ENCODE assay signal across 10 cellular contexts in genomic region chr17:67829331-67829730, GRCh38. TPM values are rescaled to one million over a fixed set of nuclear protein-coding genes. Genes with fewer than 3 reads are reported as not detected.
DNase-seq lines count a peak whose midpoint lies in the region; ATAC-seq and TF ChIP-seq lines count a peak whose summit lies in the region.
"Had no signal": no experiment of that assay in that cellular context is flagged by ENCODE, and none has a peak within 500 bp of the region (broad histone marks: within the 10 kb centered on the region; RNA-seq: fewer than 3 reads in every experiment).

No MANE protein-coding gene starts in this region.

- H3K27me3 ChIP-seq in GM23248 (replicated peaks; ENCODE audit: insufficient read depth) (no peaks in the 10 kb centered on the region), lower lobe of right lung (ENCODE audit: low read depth) (no peaks in the 10 kb centered on the region)
- H3K27me3 ChIP-seq: upper lobe of left lung had no signal

- peaks cover 19% of the 10 kb centered on the region for H3F3A ChIP-seq in GM23248 (ENCODE audit: insufficient read depth)

- POLR2A ChIA-PET in activated CD4-positive, alpha-beta T cell treated with anti-CD3 and anti-CD28 coated beads for 36 hours (lab: Charles Lee): no interaction called here

- no peak overlapping the region for H3K9ac ChIP-seq in GM23248

- H2AFZ ChIP-seq in GM23248: no peak overlapping the region

- 28 to 35% methylated on average over 6 to 7 of the region's 7 CpGs for WGBS in GM23248 (ENCODE audit: low coverage in 1 of 2, low lambda C conversion rate in 2 of 2, missing lambda C conversion rate in 2 of 2), 2 experiments

- H3K27me3 Mint-ChIP-seq in activated CD4-positive, alpha-beta T cell treated with anti-CD3 and anti-CD28 coated beads for 36 hours: peaks cover under 1% of the 10 kb centered on the region
- no peaks in the 10 kb centered on the region for H3K27me3 Mint-ChIP-seq in effector memory CD8-positive, alpha-beta T cell
- H3K27me3 Mint-ChIP-seq in glutamatergic neuron (ENCODE audit: unreplicated experiment): peaks cover 6% of the 10 kb centered on the region

- no peaks in the 10 kb centered on the region for H3K36me3 ChIP-seq in GM23248 (ENCODE audit: low read depth)
- H3K36me3 ChIP-seq in lower lobe of right lung: no peaks in the 10 kb centered on the region
- H3K36me3 ChIP-seq: upper lobe of left lung had no signal

- H3K79me2 ChIP-seq in GM23248 (ENCODE audit: insufficient read depth): peaks cover 85% of the 10 kb centered on the region

- peak overlapping the region; percentile 8 for H3K4me2 ChIP-seq in GM23248 (ENCODE audit: unreplicated experiment)

- no peaks in the 10 kb centered on the region for H3K9me2 ChIP-seq in GM23248 (ENCODE audit: insufficient read depth)

- no peak overlapping the region for H3K27ac ChIP-seq in GM23248
- H3K27ac ChIP-seq in lower lobe of right lung: no peak overlapping the region
- H3K27ac ChIP-seq: upper lobe of left lung had no signal

- peaks cover 19% of the 10 kb centered on the region for H4K20me1 ChIP-seq in GM23248 (ENCODE audit: insufficient read depth)

- no peaks in the 10 kb centered on the region for H3K9me3 Mint-ChIP-seq in activated CD4-positive, alpha-beta T cell treated with anti-CD3 and anti-CD28 coated beads for 36 hours (ENCODE audit: low read depth)
- no peaks in the 10 kb centered on the region for H3K9me3 Mint-ChIP-seq in effector memory CD8-positive, alpha-beta T cell
- peaks cover 7% of the 10 kb centered on the region for H3K9me3 Mint-ChIP-seq in glutamatergic neuron (ENCODE audit: unreplicated experiment)

- TF ChIP-seq CTCF in lower lobe of right lung (IDR thresholded peaks at IDR 0.05) (no peak), glutamatergic neuron (IDR thresholded peaks at IDR 0.05; ENCODE audit: partially characterized antibody, unreplicated experiment) (no peak)

- intact Hi-C loops in activated CD4-positive, alpha-beta T cell treated with anti-CD3 and anti-CD28 coated beads for 36 hours (cut with DNase I, micrococcal nuclease): loop anchor here (5.0 to 10.0 kb wide), 6 partner anchors 33 to 1495 kb away; partner anchors contain the start of genes ABCA5 (in 1 of the 2), KPNA2 (in 1 of the 2), NOL11 (in 1 of the 2) and WIPI1 (in 1 of the 2)
- intact Hi-C loops in lower lobe of right lung (cut with DNase I): no loop called here

- DNase-seq in GM23248 (peak; percentile 16), hypothalamus (lab: John Stamatoyannopoulos, UW) (no peak), glomerular visceral epithelial cell (ENCODE audit: extremely low spot score) (no peak), lower lobe of right lung (no peak), glutamatergic neuron (no peak)
- DNase-seq in activated CD4-positive, alpha-beta T cell treated with anti-CD3 and anti-CD28 coated beads for 36 hours: peak; percentile 63
- no peak for DNase-seq in effector memory CD8-positive, alpha-beta T cell
- DNase-seq in stimulated activated CD4-positive, alpha-beta T cell treated with anti-CD3 and anti-CD28 coated beads, TNF-alpha, amount 100 ng/mL, for 48 hours (ENCODE audit: low read depth in 3 of 3): peak; percentile 15 to 51 (median 21)
- DNase-seq: upper lobe of left lung had no signal

- peaks cover 55% of the 10 kb centered on the region for H3K4me1 Mint-ChIP-seq in activated CD4-positive, alpha-beta T cell treated with anti-CD3 and anti-CD28 coated beads for 36 hours
- H3K4me1 Mint-ChIP-seq in effector memory CD8-positive, alpha-beta T cell (ENCODE audit: low read depth in 2 of 2): peaks cover 38 to 57% of the 10 kb centered on the region in 2 donors
- peaks cover 19% of the 10 kb centered on the region for H3K4me1 Mint-ChIP-seq in glutamatergic neuron (ENCODE audit: low read depth, unreplicated experiment)

- H3K4me3 Mint-ChIP-seq in activated CD4-positive, alpha-beta T cell treated with anti-CD3 and anti-CD28 coated beads for 36 hours: peak overlapping the region; percentile 99
- peak overlapping the region; percentile 91 to 93 for H3K4me3 Mint-ChIP-seq in effector memory CD8-positive, alpha-beta T cell
- no peak overlapping the region for H3K4me3 Mint-ChIP-seq in glutamatergic neuron (ENCODE audit: unreplicated experiment)

- in situ Hi-C loops in GM23248 (cut with MboI): no loop called here

- H3K36me3 Mint-ChIP-seq in activated CD4-positive, alpha-beta T cell treated with anti-CD3 and anti-CD28 coated beads for 36 hours (ENCODE audit: low read depth): peaks cover 15% of the 10 kb centered on the region
- H3K36me3 Mint-ChIP-seq in effector memory CD8-positive, alpha-beta T cell (ENCODE audit: insufficient read depth): peaks cover 30% of the 10 kb centered on the region
- H3K36me3 Mint-ChIP-seq in glutamatergic neuron (ENCODE audit: unreplicated experiment): no peaks in the 10 kb centered on the region

- peak; percentile 13 for ATAC-seq in activated CD4-positive, alpha-beta T cell treated with anti-CD3 and anti-CD28 coated beads for 36 hours
- no peak for ATAC-seq in effector memory CD8-positive, alpha-beta T cell (replicated peaks)
- no peak for ATAC-seq in lower lobe of right lung
- ATAC-seq: esophagus mucosa had no signal

- H3K4me3 ChIP-seq in GM23248 (peak overlapping the region; percentile 11; the same call in 1 of the 2 replicates), lower lobe of right lung (no peak overlapping the region)

- H3K4me1 ChIP-seq in GM23248 (ENCODE audit: insufficient read depth): peaks cover 28% of the 10 kb centered on the region
- H3K4me1 ChIP-seq in lower lobe of right lung: peaks cover 67% of the 10 kb centered on the region

- no peaks in the 10 kb centered on the region for H3K9me3 ChIP-seq in GM23248 (ENCODE audit: low read depth)
- no peaks in the 10 kb centered on the region for H3K9me3 ChIP-seq in lower lobe of right lung
- H3K9me3 ChIP-seq: upper lobe of left lung had no signal

- CTCF ChIA-PET in activated CD4-positive, alpha-beta T cell treated with anti-CD3 and anti-CD28 coated beads for 36 hours (lab: Charles Lee): interaction anchor here (0.6 to 1.4 kb wide), 2 partner anchors 112 to 153 kb away, joined by 3 read pairs; no protein-coding TSS in a partner anchor

- peak overlapping the region; percentile 33 for H3K27ac Mint-ChIP-seq in activated CD4-positive, alpha-beta T cell treated with anti-CD3 and anti-CD28 coated beads for 36 hours
- peak overlapping the region; percentile 20 to 32 for H3K27ac Mint-ChIP-seq in effector memory CD8-positive, alpha-beta T cell
- no peak overlapping the region for H3K27ac Mint-ChIP-seq in glutamatergic neuron (ENCODE audit: unreplicated experiment)

RNA-seq across cellular contexts. Expression of gene BPTF, which starts 4.0 kb away (rescaled TPM):
- total RNA-seq in GM23248 (2014; rRNA removed; shearing (Covaris generic)): 18.2 and 26.9 TPM in 2 replicates
- polyA plus RNA-seq in GM23248 (2016; fragmentation: Nextera tagmentation; extraction: Ambion mirVana): 11.4 and 15.6 TPM in 2 replicates
- total RNA-seq in activated CD4-positive, alpha-beta T cell treated with anti-CD3 and anti-CD28 coated beads for 36 hours: 100 to 1,000 TPM in 1 of 2 experiments, 10 to 100 TPM in 1; 77.6 to 109 TPM
- total RNA-seq in lower lobe of right lung (96.9 TPM), glutamatergic neuron (ENCODE audit: unreplicated experiment) (146 TPM)

Comparison
In these comparisons a context has a peak if more than half of its experiments do, and no peak if none do; other contexts are left out.
1. DNase-seq: peak in GM23248 (single experiment), activated CD4-positive, alpha-beta T cell treated with anti-CD3 and anti-CD28 coated beads for 36 hours (single experiment) and stimulated activated CD4-positive, alpha-beta T cell treated with anti-CD3 and anti-CD28 coated beads, TNF-alpha, amount 100 ng/mL, for 48 hours (3 of 3); none in effector memory CD8-positive, alpha-beta T cell (0 of 3), hypothalamus (0 of 51), glomerular visceral epithelial cell (single experiment), lower lobe of right lung (single experiment) and glutamatergic neuron (single experiment).